Comparison of ENCODE assay signal across 9 cellular contexts in genomic region chr19:45250216-45250831, GRCh38. TPM values are rescaled to one million over a fixed set of nuclear protein-coding genes. Genes with fewer than 3 reads are reported as not detected.
A peak's percentile ranks its signal among the peaks of the same experiment; 100 is the strongest.
DNase-seq lines count a peak whose midpoint lies in the region; ATAC-seq and TF ChIP-seq lines count a peak whose summit lies in the region.
"Had no signal": no experiment of that assay in that cellular context is flagged by ENCODE, and none has a peak within 500 bp of the region (broad histone marks: within the 10 kb centered on the region; RNA-seq: fewer than 3 reads in every experiment).

No MANE protein-coding gene starts in this region.

- in situ Hi-C loops in astrocyte of the cerebellum (cut with HindIII; ENCODE audit: low sequenced_read_pairs) = no loop called here

- H3K9me3 ChIP-seq in thymus (ENCODE audit: control insufficient read depth) = no peaks in the 10 kb centered on the region

- H3K4me3 Mint-ChIP-seq in T-helper 1 cell treated with Interleukin-12 subunit alpha and Interleukin-12 subunit beta and Interleukin-4 antibody, amounts not matched to agents 30 μg/mL and 1 μg/mL, for 36 hours = peak overlapping the region; percentile 94

- peaks cover 18% of the 10 kb centered on the region for H3K4me1 ChIP-seq in thymus (ENCODE audit: control insufficient read depth, insufficient read depth, low read length)

- peaks cover 8% of the 10 kb centered on the region for H3K27me3 Mint-ChIP-seq in T-helper 1 cell treated with Interleukin-12 subunit alpha and Interleukin-12 subunit beta and Interleukin-4 antibody, amounts not matched to agents 30 μg/mL and 1 μg/mL, for 36 hours (ENCODE audit: low read depth)

- peaks cover 24% of the 10 kb centered on the region for H3K4me1 Mint-ChIP-seq in T-helper 1 cell treated with Interleukin-12 subunit alpha and Interleukin-12 subunit beta and Interleukin-4 antibody, amounts not matched to agents 30 μg/mL and 1 μg/mL, for 36 hours (ENCODE audit: low read depth)

- peak; percentile 20 for ATAC-seq in left colon

- no peaks in the 10 kb centered on the region for H3K36me3 Mint-ChIP-seq in T-helper 1 cell treated with Interleukin-12 subunit alpha and Interleukin-12 subunit beta and Interleukin-4 antibody, amounts not matched to agents 30 μg/mL and 1 μg/mL, for 36 hours (ENCODE audit: low read depth)

- H3K27ac Mint-ChIP-seq in T-helper 1 cell treated with Interleukin-12 subunit alpha and Interleukin-12 subunit beta and Interleukin-4 antibody, amounts not matched to agents 30 μg/mL and 1 μg/mL, for 36 hours = peak overlapping the region; percentile 89

- no peak overlapping the region for H3K27ac ChIP-seq in thymus (ENCODE audit: low read depth)

- H3K4me3 ChIP-seq in astrocyte of the cerebellum (ENCODE audit: low read depth, low read length) (peak overlapping the region; percentile 51), thymus (ENCODE audit: low read length) (peak overlapping the region; percentile 83)

- DNase-seq in T-helper 1 cell = no peak
- no peak for DNase-seq in astrocyte of the cerebellum (ENCODE audit: low read depth)
- no peak for DNase-seq in left colon
- DNase-seq in DMS79 treated with DMSO at 0.1 percent for 48 hours (lab: John Stamatoyannopoulos, UW) = no peak
- no peak for DNase-seq in stimulated activated CD4-positive, alpha-beta T cell treated with anti-CD3 and anti-CD28 coated beads, Interleukin-4, amount 100 ng/mL, for 1 hour
- no peak for DNase-seq in NCI-H1048 (lab: John Stamatoyannopoulos, UW)

- no peaks in the 10 kb centered on the region for H3K27me3 ChIP-seq in thymus (ENCODE audit: control insufficient read depth, insufficient read depth)

- H3K36me3 ChIP-seq in thymus (ENCODE audit: control insufficient read depth, insufficient read depth) = peaks cover 4% of the 10 kb centered on the region

- TF ChIP-seq CTCF in astrocyte of the cerebellum (IDR thresholded peaks at IDR 0.05; ENCODE audit: low read depth, low read length, missing control alignments) = no peak

- no peaks in the 10 kb centered on the region for H3K9me3 Mint-ChIP-seq in T-helper 1 cell treated with Interleukin-12 subunit alpha and Interleukin-12 subunit beta and Interleukin-4 antibody, amounts not matched to agents 30 μg/mL and 1 μg/mL, for 36 hours

- intact Hi-C loops in left colon (cut with DNase I, micrococcal nuclease) = no loop called here

- WGBS in thymus = 71% methylated on average over 14 of the region's 14 CpGs

RNA-seq across cellular contexts. Expression of gene MARK4, which starts 0.7 kb away (rescaled TPM):
- total RNA-seq in left colon = 10 to 100 TPM; 18.0 to 24.7 TPM
- polyA plus RNA-seq in thymus = 9.8 TPM

RNA-seq across cellular contexts. Expression of gene EXOC3L2, which starts 5.1 kb away (rescaled TPM):
- total RNA-seq in left colon = 1 to 10 TPM; 1.3 to 1.4 TPM
- polyA plus RNA-seq in thymus = 0.75 TPM
- total RNA-seq: RPMI7951 had no signal
